ENCODE assay signal across 18 cellular contexts in genomic region chr12:41683023-41683422, GRCh38.
DNase-seq lines count a peak whose midpoint lies in the region; ATAC-seq lines count a peak whose summit lies in the region.
"Had no signal": no experiment of that assay in that cellular context is flagged by ENCODE, and none has a peak within 500 bp of the region (broad histone marks: within the 10 kb centered on the region; RNA-seq: fewer than 3 reads in every experiment).

No MANE protein-coding gene starts in this region.

- H3K36me3 ChIP-seq in neuron (ENCODE audit: insufficient read depth, low read length) = no peaks in the 10 kb centered on the region

- H3K9me3 ChIP-seq in neuron (ENCODE audit: low read length) = no peaks in the 10 kb centered on the region

- peak overlapping the region; percentile 5 for H2AFZ ChIP-seq in neuron (ENCODE audit: low read depth, low read length)

- ATAC-seq in GM19351 (IDR thresholded peaks at IDR 0.05; ENCODE audit: unreplicated experiment) (peak; percentile 73), HG02763 (IDR thresholded peaks at IDR 0.05; ENCODE audit: unreplicated experiment) (peak; percentile 76), HG03469 (IDR thresholded peaks at IDR 0.05; ENCODE audit: unreplicated experiment) (peak; percentile 56), GM21360 (IDR thresholded peaks at IDR 0.05; ENCODE audit: unreplicated experiment) (no peak)
- ATAC-seq: esophagus mucosa, left cardiac atrium had no signal

- no peaks in the 10 kb centered on the region for H3K4me1 ChIP-seq in neuron (ENCODE audit: insufficient read depth, low read length)

- no peaks in the 10 kb centered on the region for H3K27me3 ChIP-seq in neuron (ENCODE audit: insufficient read depth, low read length)

- DNase-seq in SKM-1 (lab: John Stamatoyannopoulos, UW; ENCODE audit: unreplicated experiment) (no peak), HPDE6-E6E7 (ENCODE audit: extremely low spot score) (no peak)
- DNase-seq: activated CD4-positive, alpha-beta T cell treated with anti-CD3 and anti-CD28 coated beads for 4 hours; activated gamma-delta T cell treated with Interleukin-2 at 50 U/mL for 16 hours; amniotic stem cell; Calu3; central memory CD4-positive, alpha-beta T cell; HFFc6; left cardiac atrium; midbrain; NCI-H1694; NCI-H345 had no signal

- no peak overlapping the region for H3K4me3 ChIP-seq in neuron (ENCODE audit: low read length)
